22 cellular contexts compared by ENCODE assay signal in genomic region chr1:34657266-34657665, GRCh38.
"Had no signal": no experiment of that assay in that cellular context is flagged by ENCODE, and none has a peak within 500 bp of the region (broad histone marks: within the 10 kb centered on the region; RNA-seq: fewer than 3 reads in every experiment).

No MANE protein-coding gene starts in this region.

- H3K27ac Mint-ChIP-seq: naive thymus-derived CD8-positive, alpha-beta T cell; nephron progenitor cell; stimulated activated memory B cell treated with anti-CD40 and anti-IgM and Interleukin-4, amounts not matched to agents 10 μg/mL and 1 μg/mL and 100 μg/mL, for 72 hours; type B pancreatic cell had no signal

- H3K4me3 Mint-ChIP-seq: naive thymus-derived CD8-positive, alpha-beta T cell; nephron progenitor cell; stimulated activated memory B cell treated with anti-CD40 and anti-IgM and Interleukin-4, amounts not matched to agents 10 μg/mL and 1 μg/mL and 100 μg/mL, for 72 hours; type B pancreatic cell had no signal

- H3K27ac ChIP-seq: coronary artery, gastrocnemius medialis, lower lobe of right lung, neutrophil, psoas muscle, sigmoid colon, testis, tibial artery had no signal

- H3K4me3 ChIP-seq: coronary artery, gastrocnemius medialis, lower lobe of right lung, psoas muscle, sigmoid colon, testis, tibial artery had no signal

- H3K4me1 Mint-ChIP-seq: naive thymus-derived CD8-positive, alpha-beta T cell; nephron progenitor cell had no signal

- H3K9me3 ChIP-seq: gastrocnemius medialis, lower lobe of right lung, neutrophil, psoas muscle, sigmoid colon, testis, tibial artery had no signal

- DNase-seq: dermis blood vessel endothelial cell; foreskin fibroblast; gastrocnemius medialis; head of caudate nucleus; left ventricle myocardium superior; lower lobe of right lung; naive thymus-derived CD8-positive, alpha-beta T cell; nephron progenitor cell; psoas muscle; right cardiac atrium; sigmoid colon; stimulated activated CD4-positive, alpha-beta T cell treated with anti-CD3 and anti-CD28 coated beads, Interleukin-2, amount 100 ng/mL, for 24 hours; stimulated activated CD4-positive, alpha-beta T cell treated with anti-CD3 and anti-CD28 coated beads, Interleukin-4, amount 100 ng/mL, for 24 hours; stimulated activated naive CD8-positive, alpha-beta T cell treated with anti-CD3 and anti-CD28 coated beads, Interleukin-15, Interleukin-2, amounts not matched to agents 100 U/mL and 50 U/mL, for 24 hours; substantia nigra; testis; tibial artery had no signal

- H3K36me3 ChIP-seq: gastrocnemius medialis, lower lobe of right lung, neutrophil, sigmoid colon, tibial artery had no signal

- H3K36me3 Mint-ChIP-seq: naive thymus-derived CD8-positive, alpha-beta T cell; stimulated activated memory B cell treated with anti-CD40 and anti-IgM and Interleukin-4, amounts not matched to agents 10 μg/mL and 1 μg/mL and 100 μg/mL, for 72 hours; type B pancreatic cell had no signal

- ATAC-seq: gastrocnemius medialis; left ventricle myocardium superior; lower lobe of right lung; naive thymus-derived CD8-positive, alpha-beta T cell; psoas muscle; right cardiac atrium; stimulated activated memory B cell treated with anti-CD40 and anti-IgM and Interleukin-4, amounts not matched to agents 10 μg/mL and 1 μg/mL and 100 μg/mL, for 72 hours; stimulated activated naive CD8-positive, alpha-beta T cell treated with anti-CD3 and anti-CD28 coated beads, Interleukin-15, Interleukin-2, amounts not matched to agents 100 U/mL and 50 U/mL, for 24 hours had no signal

- FAIRE-seq: keratinocyte had no signal

- H3K4me1 ChIP-seq: gastrocnemius medialis, lower lobe of right lung, psoas muscle, sigmoid colon, testis, tibial artery had no signal

- H3K27me3 ChIP-seq: neutrophil, testis had no signal

- H3K9me3 Mint-ChIP-seq: naive thymus-derived CD8-positive, alpha-beta T cell; stimulated activated memory B cell treated with anti-CD40 and anti-IgM and Interleukin-4, amounts not matched to agents 10 μg/mL and 1 μg/mL and 100 μg/mL, for 72 hours; type B pancreatic cell had no signal
